In genomic region chr11:64225608-64226506, GRCh38 we compare ENCODE assay signal across 1 cellular context.
TF ChIP-seq lines count a peak whose summit lies in the region.

A gene with protein sequence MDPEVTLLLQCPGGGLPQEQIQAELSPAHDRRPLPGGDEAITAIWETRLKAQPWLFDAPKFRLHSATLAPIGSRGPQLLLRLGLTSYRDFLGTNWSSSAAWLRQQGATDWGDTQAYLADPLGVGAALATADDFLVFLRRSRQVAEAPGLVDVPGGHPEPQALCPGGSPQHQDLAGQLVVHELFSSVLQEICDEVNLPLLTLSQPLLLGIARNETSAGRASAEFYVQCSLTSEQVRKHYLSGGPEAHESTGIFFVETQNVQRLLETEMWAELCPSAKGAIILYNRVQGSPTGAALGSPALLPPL (plus strand): TSS chr11:64226274. CDS start chr11:64226653, 379 bp downstream.
A gene with protein sequence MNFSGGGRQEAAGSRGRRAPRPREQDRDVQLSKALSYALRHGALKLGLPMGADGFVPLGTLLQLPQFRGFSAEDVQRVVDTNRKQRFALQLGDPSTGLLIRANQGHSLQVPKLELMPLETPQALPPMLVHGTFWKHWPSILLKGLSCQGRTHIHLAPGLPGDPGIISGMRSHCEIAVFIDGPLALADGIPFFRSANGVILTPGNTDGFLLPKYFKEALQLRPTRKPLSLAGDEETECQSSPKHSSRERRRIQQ (minus strand): TSS chr11:64226186. CDS start chr11:64225860, 326 bp downstream.

TF ChIP-seq in HepG2, 621 proteins besides CTCF, POLR2A, EP300 and RAD21 (continued from another document and continues in another):
- TF ChIP-seq, protein P1, sequence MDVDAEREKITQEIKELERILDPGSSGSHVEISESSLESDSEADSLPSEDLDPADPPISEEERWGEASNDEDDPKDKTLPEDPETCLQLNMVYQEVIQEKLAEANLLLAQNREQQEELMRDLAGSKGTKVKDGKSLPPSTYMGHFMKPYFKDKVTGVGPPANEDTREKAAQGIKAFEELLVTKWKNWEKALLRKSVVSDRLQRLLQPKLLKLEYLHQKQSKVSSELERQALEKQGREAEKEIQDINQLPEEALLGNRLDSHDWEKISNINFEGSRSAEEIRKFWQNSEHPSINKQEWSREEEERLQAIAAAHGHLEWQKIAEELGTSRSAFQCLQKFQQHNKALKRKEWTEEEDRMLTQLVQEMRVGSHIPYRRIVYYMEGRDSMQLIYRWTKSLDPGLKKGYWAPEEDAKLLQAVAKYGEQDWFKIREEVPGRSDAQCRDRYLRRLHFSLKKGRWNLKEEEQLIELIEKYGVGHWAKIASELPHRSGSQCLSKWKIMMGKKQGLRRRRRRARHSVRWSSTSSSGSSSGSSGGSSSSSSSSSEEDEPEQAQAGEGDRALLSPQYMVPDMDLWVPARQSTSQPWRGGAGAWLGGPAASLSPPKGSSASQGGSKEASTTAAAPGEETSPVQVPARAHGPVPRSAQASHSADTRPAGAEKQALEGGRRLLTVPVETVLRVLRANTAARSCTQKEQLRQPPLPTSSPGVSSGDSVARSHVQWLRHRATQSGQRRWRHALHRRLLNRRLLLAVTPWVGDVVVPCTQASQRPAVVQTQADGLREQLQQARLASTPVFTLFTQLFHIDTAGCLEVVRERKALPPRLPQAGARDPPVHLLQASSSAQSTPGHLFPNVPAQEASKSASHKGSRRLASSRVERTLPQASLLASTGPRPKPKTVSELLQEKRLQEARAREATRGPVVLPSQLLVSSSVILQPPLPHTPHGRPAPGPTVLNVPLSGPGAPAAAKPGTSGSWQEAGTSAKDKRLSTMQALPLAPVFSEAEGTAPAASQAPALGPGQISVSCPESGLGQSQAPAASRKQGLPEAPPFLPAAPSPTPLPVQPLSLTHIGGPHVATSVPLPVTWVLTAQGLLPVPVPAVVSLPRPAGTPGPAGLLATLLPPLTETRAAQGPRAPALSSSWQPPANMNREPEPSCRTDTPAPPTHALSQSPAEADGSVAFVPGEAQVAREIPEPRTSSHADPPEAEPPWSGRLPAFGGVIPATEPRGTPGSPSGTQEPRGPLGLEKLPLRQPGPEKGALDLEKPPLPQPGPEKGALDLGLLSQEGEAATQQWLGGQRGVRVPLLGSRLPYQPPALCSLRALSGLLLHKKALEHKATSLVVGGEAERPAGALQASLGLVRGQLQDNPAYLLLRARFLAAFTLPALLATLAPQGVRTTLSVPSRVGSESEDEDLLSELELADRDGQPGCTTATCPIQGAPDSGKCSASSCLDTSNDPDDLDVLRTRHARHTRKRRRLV (CRISPR knock-in tag; IDR thresholded peaks at IDR 0.05): 0 out of 2 replicates have a peak, but pooled peaks have one; percentile 75
- TF ChIP-seq CAMTA2 (CRISPR knock-in tag; IDR thresholded peaks at IDR 0.05; ENCODE audit: borderline replicate concordance) (peak; percentile 23; the same call in 1 of the 2 replicates), MYC (CRISPR knock-in tag; IDR thresholded peaks at IDR 0.05; ENCODE audit: borderline replicate concordance) (peak; percentile 71; the same call in 1 of the 2 replicates), ATF6 (CRISPR knock-in tag; conservative IDR thresholded peaks at IDR 0.05) (no peak), ZNF552 (CRISPR knock-in tag; IDR thresholded peaks at IDR 0.05; ENCODE audit: borderline replicate concordance) (no peak), PPARG (CRISPR knock-in tag; conservative IDR thresholded peaks at IDR 0.05) (peak; percentile 24; the same call in 1 of the 2 replicates), ZNF615 (CRISPR knock-in tag; IDR thresholded peaks at IDR 0.05; ENCODE audit: borderline replicate concordance) (no peak; the same call in 1 of the 2 replicates), HBP1 (CRISPR knock-in tag; IDR thresholded peaks at IDR 0.05; ENCODE audit: low read depth) (peak; percentile 69; the same call in 1 of the 2 replicates), NR2F1 (CRISPR knock-in tag; IDR thresholded peaks at IDR 0.05) (no peak), ARID2 (CRISPR knock-in tag; IDR thresholded peaks at IDR 0.05; ENCODE audit: borderline replicate concordance) (no peak), RBFOX2 (IDR thresholded peaks at IDR 0.05; ENCODE audit: low read depth, low read length) (peak; percentile 89), SIX1 (CRISPR knock-in tag; IDR thresholded peaks at IDR 0.05; ENCODE audit: borderline replicate concordance) (no peak), DNMT3B (CRISPR knock-in tag; conservative IDR thresholded peaks at IDR 0.05) (no peak), RARA (CRISPR knock-in tag; IDR thresholded peaks at IDR 0.05) (no peak), ZNF572 (CRISPR knock-in tag; IDR thresholded peaks at IDR 0.05) (0 out of 2 replicates have a peak, but pooled peaks have one; percentile 32), HOXD1 (CRISPR knock-in tag; IDR thresholded peaks at IDR 0.05) (no peak), FOXP4 (CRISPR knock-in tag; IDR thresholded peaks at IDR 0.05) (peak; percentile 32; the same call in 1 of the 2 replicates), KMT2B (CRISPR knock-in tag; IDR thresholded peaks at IDR 0.05) (peak; percentile 45), FOXA1 (IDR thresholded peaks at IDR 0.05) (no peak), FOXA1 (CRISPR knock-in tag; IDR thresholded peaks at IDR 0.05) (peak; percentile 45; the same call in 1 of the 2 replicates), ZNF414 (CRISPR knock-in tag; IDR thresholded peaks at IDR 0.05) (0 out of 2 replicates have a peak, but pooled peaks have one; percentile 72), ZNF660 (CRISPR knock-in tag; IDR thresholded peaks at IDR 0.05; ENCODE audit: borderline replicate concordance, low read depth) (no peak), NAIF1 (CRISPR knock-in tag; IDR thresholded peaks at IDR 0.05; ENCODE audit: borderline replicate concordance) (peak; percentile 89), ZFP62 (CRISPR knock-in tag; IDR thresholded peaks at IDR 0.05) (no peak), ZNF577 (CRISPR knock-in tag; IDR thresholded peaks at IDR 0.05; ENCODE audit: borderline replicate concordance, low read depth) (no peak), ZSCAN5A (CRISPR knock-in tag; IDR thresholded peaks at IDR 0.05; ENCODE audit: borderline replicate concordance) (no peak), NFKBIZ (CRISPR knock-in tag; IDR thresholded peaks at IDR 0.05) (peak; percentile 68; the same call in 1 of the 2 replicates), STAT5B (CRISPR knock-in tag; IDR thresholded peaks at IDR 0.05) (no peak), MYNN (CRISPR knock-in tag; IDR thresholded peaks at IDR 0.05; ENCODE audit: low read depth) (no peak), ZNF121 (CRISPR knock-in tag; IDR thresholded peaks at IDR 0.05) (peak; percentile 35; the same call in 1 of the 2 replicates), ZNF891 (CRISPR knock-in tag; IDR thresholded peaks at IDR 0.05) (peak; percentile 4; the same call in 1 of the 2 replicates), ZZZ3 (CRISPR knock-in tag; IDR thresholded peaks at IDR 0.05; ENCODE audit: borderline replicate concordance) (no peak; the same call in 1 of the 2 replicates), ZBTB20 (CRISPR knock-in tag; IDR thresholded peaks at IDR 0.05; ENCODE audit: borderline replicate concordance, low read depth) (no peak; the same call in 1 of the 2 replicates), SP2 (CRISPR knock-in tag; IDR thresholded peaks at IDR 0.05) (peak; percentile 84), ELF1 (CRISPR knock-in tag; IDR thresholded peaks at IDR 0.05) (peak; percentile 92), ZNF235 (CRISPR knock-in tag; IDR thresholded peaks at IDR 0.05; ENCODE audit: borderline replicate concordance) (no peak)
- TF ChIP-seq, protein P2, sequence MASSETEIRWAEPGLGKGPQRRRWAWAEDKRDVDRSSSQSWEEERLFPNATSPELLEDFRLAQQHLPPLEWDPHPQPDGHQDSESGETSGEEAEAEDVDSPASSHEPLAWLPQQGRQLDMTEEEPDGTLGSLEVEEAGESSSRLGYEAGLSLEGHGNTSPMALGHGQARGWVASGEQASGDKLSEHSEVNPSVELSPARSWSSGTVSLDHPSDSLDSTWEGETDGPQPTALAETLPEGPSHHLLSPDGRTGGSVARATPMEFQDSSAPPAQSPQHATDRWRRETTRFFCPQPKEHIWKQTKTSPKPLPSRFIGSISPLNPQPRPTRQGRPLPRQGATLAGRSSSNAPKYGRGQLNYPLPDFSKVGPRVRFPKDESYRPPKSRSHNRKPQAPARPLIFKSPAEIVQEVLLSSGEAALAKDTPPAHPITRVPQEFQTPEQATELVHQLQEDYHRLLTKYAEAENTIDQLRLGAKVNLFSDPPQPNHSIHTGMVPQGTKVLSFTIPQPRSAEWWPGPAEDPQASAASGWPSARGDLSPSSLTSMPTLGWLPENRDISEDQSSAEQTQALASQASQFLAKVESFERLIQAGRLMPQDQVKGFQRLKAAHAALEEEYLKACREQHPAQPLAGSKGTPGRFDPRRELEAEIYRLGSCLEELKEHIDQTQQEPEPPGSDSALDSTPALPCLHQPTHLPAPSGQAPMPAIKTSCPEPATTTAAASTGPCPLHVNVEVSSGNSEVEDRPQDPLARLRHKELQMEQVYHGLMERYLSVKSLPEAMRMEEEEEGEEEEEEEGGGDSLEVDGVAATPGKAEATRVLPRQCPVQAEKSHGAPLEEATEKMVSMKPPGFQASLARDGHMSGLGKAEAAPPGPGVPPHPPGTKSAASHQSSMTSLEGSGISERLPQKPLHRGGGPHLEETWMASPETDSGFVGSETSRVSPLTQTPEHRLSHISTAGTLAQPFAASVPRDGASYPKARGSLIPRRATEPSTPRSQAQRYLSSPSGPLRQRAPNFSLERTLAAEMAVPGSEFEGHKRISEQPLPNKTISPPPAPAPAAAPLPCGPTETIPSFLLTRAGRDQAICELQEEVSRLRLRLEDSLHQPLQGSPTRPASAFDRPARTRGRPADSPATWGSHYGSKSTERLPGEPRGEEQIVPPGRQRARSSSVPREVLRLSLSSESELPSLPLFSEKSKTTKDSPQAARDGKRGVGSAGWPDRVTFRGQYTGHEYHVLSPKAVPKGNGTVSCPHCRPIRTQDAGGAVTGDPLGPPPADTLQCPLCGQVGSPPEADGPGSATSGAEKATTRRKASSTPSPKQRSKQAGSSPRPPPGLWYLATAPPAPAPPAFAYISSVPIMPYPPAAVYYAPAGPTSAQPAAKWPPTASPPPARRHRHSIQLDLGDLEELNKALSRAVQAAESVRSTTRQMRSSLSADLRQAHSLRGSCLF (CRISPR knock-in tag; IDR thresholded peaks at IDR 0.05; ENCODE audit: borderline replicate concordance): no peak; the same call in 1 of the 2 replicates
- TF ChIP-seq, protein P3, sequence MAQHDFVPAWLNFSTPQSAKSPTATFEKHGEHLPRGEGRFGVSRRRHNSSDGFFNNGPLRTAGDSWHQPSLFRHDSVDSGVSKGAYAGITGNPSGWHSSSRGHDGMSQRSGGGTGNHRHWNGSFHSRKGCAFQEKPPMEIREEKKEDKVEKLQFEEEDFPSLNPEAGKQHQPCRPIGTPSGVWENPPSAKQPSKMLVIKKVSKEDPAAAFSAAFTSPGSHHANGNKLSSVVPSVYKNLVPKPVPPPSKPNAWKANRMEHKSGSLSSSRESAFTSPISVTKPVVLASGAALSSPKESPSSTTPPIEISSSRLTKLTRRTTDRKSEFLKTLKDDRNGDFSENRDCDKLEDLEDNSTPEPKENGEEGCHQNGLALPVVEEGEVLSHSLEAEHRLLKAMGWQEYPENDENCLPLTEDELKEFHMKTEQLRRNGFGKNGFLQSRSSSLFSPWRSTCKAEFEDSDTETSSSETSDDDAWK (CRISPR knock-in tag; IDR thresholded peaks at IDR 0.05): no peak
